8 cellular contexts compared by ENCODE assay signal in the genomic region with DNA sequence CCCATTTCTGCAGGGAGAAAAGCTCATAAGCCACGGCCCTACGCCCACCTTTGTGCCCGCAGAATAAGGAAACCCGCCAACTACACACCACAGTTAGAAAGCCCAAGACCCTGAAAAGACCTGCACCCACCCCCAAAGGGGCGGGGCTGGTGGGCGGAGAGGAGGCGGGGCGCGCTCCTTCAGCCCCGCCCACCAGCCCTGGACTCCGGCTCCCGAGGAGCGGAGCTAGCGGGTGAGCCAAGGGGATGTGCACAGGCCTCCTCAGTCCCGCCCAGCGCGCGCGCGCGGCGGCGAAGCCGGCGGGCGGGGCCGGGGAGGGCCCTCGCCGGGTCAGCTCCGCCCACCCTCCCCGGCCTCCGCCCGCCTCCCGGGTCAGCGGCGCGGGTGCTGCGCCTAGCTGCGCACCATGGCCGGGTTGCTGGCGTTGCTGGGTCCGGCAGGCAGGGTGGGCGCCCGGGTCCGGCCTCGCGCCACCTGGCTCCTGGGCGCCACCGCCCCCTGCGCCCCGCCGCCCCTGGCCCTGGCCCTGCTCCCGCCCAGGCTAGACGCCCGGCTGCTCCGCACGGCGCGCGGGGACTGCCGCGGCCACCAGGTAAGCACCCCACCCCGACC. TPM values are rescaled to one million over a fixed set of nuclear protein-coding genes. Genes with fewer than 3 reads are reported as not detected.
A peak's percentile ranks its signal among the peaks of the same experiment; 100 is the strongest.
DNase-seq lines count a peak whose midpoint lies in the region; ATAC-seq, FAIRE-seq and TF ChIP-seq lines count a peak whose summit lies in the region.

A gene with protein sequence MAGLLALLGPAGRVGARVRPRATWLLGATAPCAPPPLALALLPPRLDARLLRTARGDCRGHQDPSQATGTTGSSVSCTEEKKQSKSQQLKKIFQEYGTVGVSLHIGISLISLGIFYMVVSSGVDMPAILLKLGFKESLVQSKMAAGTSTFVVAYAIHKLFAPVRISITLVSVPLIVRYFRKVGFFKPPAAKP (plus strand): TSS at position 375 of the 612 bp plus-strand sequence. CDS start 32 bp downstream, at position 407.

- peaks cover 2% of the 10 kb centered on the region for H3K79me2 ChIP-seq in endothelial cell of umbilical vein (ENCODE audit: control insufficient read depth, insufficient read depth, low read length)

- H3K36me3 ChIP-seq in CD8-positive, alpha-beta T cell (ENCODE audit: insufficient read depth, low read length): no peaks in the 10 kb centered on the region
- H3K36me3 ChIP-seq in NT2/D1 (ENCODE audit: insufficient read depth, insufficient read length, low read length): peaks cover 8% of the 10 kb centered on the region
- H3K36me3 ChIP-seq in endothelial cell of umbilical vein (ENCODE audit: control insufficient read depth in 2 of 2, extremely low read depth in 1 of 2, insufficient read depth in 2 of 2, low read length in 2 of 2): no peaks in the 10 kb centered on the region

- intact Hi-C loops in CD8-positive, alpha-beta T cell (cut with DNase I, micrococcal nuclease): loop anchor here (1.0 kb wide), 1 partner anchor 34 kb away; a partner anchor contains a TSS
- intact Hi-C loops in endothelial cell of umbilical vein (cut with micrococcal nuclease): loop anchor here (1.0 to 2.0 kb wide), 3 partner anchors 34 to 110 kb away; a partner anchor contains a TSS

- peaks cover 3% of the 10 kb centered on the region for H3K36me3 Mint-ChIP-seq in CD8-positive, alpha-beta T cell

- POLR2A ChIA-PET in CD8-positive, alpha-beta T cell (lab: Charles Lee): interaction anchor here (1.0 to 3.7 kb wide), 4 partner anchors 8 to 54 kb away, joined by 3 to 21 read pairs (median 4); a partner anchor contains a TSS
- POLR2A ChIA-PET in endothelial cell of umbilical vein (lab: Charles Lee): interaction anchor here (1.4 kb wide), 1 partner anchor 33 kb away, joined by 6 read pairs; a partner anchor contains a TSS

- peak within 1 kb of the TSS; percentile 40 for H3K27ac ChIP-seq in CD8-positive, alpha-beta T cell (ENCODE audit: low read depth, low read length)
- peak within 1 kb of the TSS; percentile 59 for H3K27ac ChIP-seq in endothelial cell of umbilical vein (ENCODE audit: insufficient read depth, low read depth, low read length)

- peak; percentile 60 to 87 (median 79) for DNase-seq in CD8-positive, alpha-beta T cell
- DNase-seq in HT-29 (ENCODE audit: low spot score) (peak; percentile 94), NT2/D1 (ENCODE audit: low read depth, low spot score) (peak; percentile 84), activated T-cell treated with anti-CD3 and anti-CD28 coated beads for 24 hours (ENCODE audit: low read depth) (peak; percentile 75), endothelial cell of umbilical vein (ENCODE audit: low read depth, low spot score) (peak; percentile 81), midbrain (lab: John Stamatoyannopoulos, UW) (peak; percentile 93)
- DNase-seq in stimulated activated CD8-positive, alpha-beta memory T cell treated with anti-CD3 and anti-CD28 coated beads, Interleukin-15, amount 100 ng/mL, for 48 hours (ENCODE audit: low read depth in 2 of 2): peak; percentile 77

- no peaks in the 10 kb centered on the region for H3K9me3 ChIP-seq in CD8-positive, alpha-beta T cell (ENCODE audit: low read length)
- H3K9me3 ChIP-seq in NT2/D1 (ENCODE audit: insufficient read depth, low read length) (no peaks in the 10 kb centered on the region), endothelial cell of umbilical vein (replicated peaks; ENCODE audit: control insufficient read depth, insufficient read depth, low read length) (no peaks in the 10 kb centered on the region)

- H3K27me3 Mint-ChIP-seq in CD8-positive, alpha-beta T cell (ENCODE audit: low read depth): no peaks in the 10 kb centered on the region

- dilution Hi-C loops in endothelial cell of umbilical vein (cut with MboI; ENCODE audit: extremely low pct_ligation_motif_present, low sequenced_read_pairs): no loop called here

- no peaks in the 10 kb centered on the region for H3K27me3 ChIP-seq in CD8-positive, alpha-beta T cell (ENCODE audit: insufficient read depth, low read length)
- no peaks in the 10 kb centered on the region for H3K27me3 ChIP-seq in NT2/D1 (ENCODE audit: insufficient read depth, insufficient read length)
- H3K27me3 ChIP-seq in endothelial cell of umbilical vein (ENCODE audit: control insufficient read depth in 2 of 2, insufficient read depth in 2 of 2, low read length in 2 of 2): peaks cover 3 to 4% of the 10 kb centered on the region in 2 experiments

- no peak for TF ChIP-seq POLR2A in endothelial cell of umbilical vein (IDR thresholded peaks at IDR 0.05; ENCODE audit: low read depth, low read length)

- peak within 1 kb of the TSS; percentile 75 for H3K4me2 ChIP-seq in endothelial cell of umbilical vein (ENCODE audit: insufficient read depth, low read length)

- H3K9me1 ChIP-seq in endothelial cell of umbilical vein (replicated peaks; ENCODE audit: control insufficient read depth, extremely low read depth, insufficient read depth, low read length): no peaks in the 10 kb centered on the region

- H2AFZ ChIP-seq in endothelial cell of umbilical vein (ENCODE audit: low read depth, low read length): peak within 1 kb of the TSS; percentile 91

- TF ChIP-seq CTCF in CD8-positive, alpha-beta T cell (IDR thresholded peaks at IDR 0.05): no peak
- TF ChIP-seq CTCF in endothelial cell of umbilical vein (IDR thresholded peaks at IDR 0.05; ENCODE audit: extremely low read depth in 1 of 2, insufficient read depth in 1 of 2, low read depth in 1 of 2, low read length in 2 of 2): no peak

- CTCF ChIA-PET in CD8-positive, alpha-beta T cell (lab: Charles Lee): interaction anchor here (3.0 kb wide), 1 partner anchor 15 kb away, joined by 8 read pairs; no protein-coding TSS in a partner anchor
- CTCF ChIA-PET in endothelial cell of umbilical vein (lab: Charles Lee): interaction anchor here (1.0 to 2.2 kb wide), 7 partner anchors 9 to 147 kb away, joined by 3 to 7 read pairs (median 4); a partner anchor contains a TSS

- BruUV-seq in endothelial cell of umbilical vein (replicated peaks; lab: Mats Ljungman, UMichigan): no TSS peak

- FAIRE-seq in endothelial cell of umbilical vein (lab: Jason Lieb, UNC): peak; percentile 88

- H3K4me1 Mint-ChIP-seq in CD8-positive, alpha-beta T cell (ENCODE audit: low read depth): peaks cover 22% of the 10 kb centered on the region

- H3K4me1 ChIP-seq in CD8-positive, alpha-beta T cell (ENCODE audit: insufficient read depth, low read length): peaks cover 8% of the 10 kb centered on the region
- H3K4me1 ChIP-seq in NT2/D1 (ENCODE audit: insufficient read depth, insufficient read length): peaks cover 4% of the 10 kb centered on the region
- peaks cover 6% of the 10 kb centered on the region for H3K4me1 ChIP-seq in endothelial cell of umbilical vein (ENCODE audit: control insufficient read depth, extremely low read depth, insufficient read depth, low read length)

- no peaks in the 10 kb centered on the region for H3K9me3 Mint-ChIP-seq in CD8-positive, alpha-beta T cell

- ATAC-seq in CD8-positive, alpha-beta T cell: peak; percentile 99
- ATAC-seq in GM21360 (IDR thresholded peaks at IDR 0.05; ENCODE audit: unreplicated experiment): peak; percentile 98

- H3K27ac Mint-ChIP-seq in CD8-positive, alpha-beta T cell: peak within 1 kb of the TSS; percentile 66

- H4K20me1 ChIP-seq in endothelial cell of umbilical vein (replicated peaks; ENCODE audit: control insufficient read depth, extremely low read depth, insufficient read depth, low read length): no peaks in the 10 kb centered on the region

- peak within 1 kb of the TSS; percentile 89 for H3K4me3 Mint-ChIP-seq in CD8-positive, alpha-beta T cell

- peak within 1 kb of the TSS; percentile 64 for H3K4me3 ChIP-seq in CD8-positive, alpha-beta T cell (ENCODE audit: low read depth, low read length)
- H3K4me3 ChIP-seq in NT2/D1 (ENCODE audit: insufficient read length, low read depth) (peak within 1 kb of the TSS; percentile 93), endothelial cell of umbilical vein (replicated peaks in 1 of 3; ENCODE audit: insufficient read depth in 1 of 3, low read depth in 1 of 3, low read length in 3 of 3) (peak within 1 kb of the TSS; percentile 62 to 92 (median 73))

- H3K9ac ChIP-seq in NT2/D1 (ENCODE audit: insufficient read length, low read depth) (peak within 1 kb of the TSS; percentile 91), endothelial cell of umbilical vein (replicated peaks; ENCODE audit: extremely low read depth, insufficient read depth, low read length) (peak within 1 kb of the TSS; percentile 71)

TF ChIP-seq in endothelial cell of umbilical vein, 7 proteins besides CTCF, POLR2A, EP300 and RAD21:
- peak; percentile 41 for TF ChIP-seq POLR2AphosphoS5 (IDR thresholded peaks at IDR 0.05; ENCODE audit: insufficient read depth, low read depth, low read length)
- TF ChIP-seq, protein P1, sequence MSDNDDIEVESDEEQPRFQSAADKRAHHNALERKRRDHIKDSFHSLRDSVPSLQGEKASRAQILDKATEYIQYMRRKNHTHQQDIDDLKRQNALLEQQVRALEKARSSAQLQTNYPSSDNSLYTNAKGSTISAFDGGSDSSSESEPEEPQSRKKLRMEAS (IDR thresholded peaks at IDR 0.05; ENCODE audit: insufficient read depth, insufficient read length): no peak

RNA-seq across cellular contexts. Expression of the gene that starts here (rescaled TPM):
- total RNA-seq in CD8-positive, alpha-beta T cell: 10 to 100 TPM; 10.8 to 12.1 TPM
- 3.5 and 4.4 TPM in 2 replicates for total RNA-seq in HT-29 (2014; rRNA removed; shearing (Covaris generic))
- total RNA-seq in endothelial cell of umbilical vein: 37.6 and 44.5 TPM in 2 replicates
- polyA plus RNA-seq in endothelial cell of umbilical vein: 20.6 and 24.6 TPM in 2 replicates
- 27.2 and 28.0 TPM in 2 replicates for polyA plus RNA-seq in endothelial cell of umbilical vein (2011; cell fraction: cytosol; rRNA removed)
- 8.3 and 8.8 TPM in 2 replicates for polyA plus RNA-seq in endothelial cell of umbilical vein (2011; cell fraction: nucleus; rRNA removed)
- 53.8 and 54.3 TPM in 2 replicates for polyA plus RNA-seq in endothelial cell of umbilical vein (2012)
- polyA minus RNA-seq in endothelial cell of umbilical vein: 24.2 and 29.9 TPM in 2 replicates
- 10.0 TPM for polyA minus RNA-seq in endothelial cell of umbilical vein (2011; cell fraction: cytosol; rRNA and poly(A)+ RNA removed)
- polyA minus RNA-seq in endothelial cell of umbilical vein (2011; cell fraction: nucleus; rRNA and poly(A)+ RNA removed): 9.2 and 10.1 TPM in 2 replicates

Comparison
In these comparisons a context has a peak if more than half of its experiments do, and no peak if none do; other contexts are left out.
1. Peak in every context shown above with its lines: DNase-seq, ATAC-seq, H3K4me3 ChIP-seq and H3K27ac ChIP-seq.